8 cellular contexts compared by ENCODE assay signal in genomic region chr5:31186672-31187267, GRCh38. TPM values are rescaled to one million over a fixed set of nuclear protein-coding genes. Genes with fewer than 3 reads are reported as not detected.
DNase-seq lines count a peak whose midpoint lies in the region; ATAC-seq, FAIRE-seq and TF ChIP-seq lines count a peak whose summit lies in the region.

No MANE protein-coding gene starts in this region.

- no peak for TF ChIP-seq RAD21 in HepG2 (CRISPR knock-in tag; IDR thresholded peaks at IDR 0.05)

- no peaks in the 10 kb centered on the region for H4K20me1 ChIP-seq in HepG2 (ENCODE audit: insufficient read depth, low read length)

- BruUV-seq in HepG2 (replicated peaks; lab: Mats Ljungman, UMichigan), result no TSS peak

- no peaks in the 10 kb centered on the region for H3K79me2 ChIP-seq in HepG2 (ENCODE audit: insufficient read depth, low read length)

- H3K9me3 ChIP-seq in ascending aorta (no peaks in the 10 kb centered on the region), HepG2 (ENCODE audit: low read length) (no peaks in the 10 kb centered on the region)

- no peak overlapping the region for H3K4me3 ChIP-seq in AG04449 (ENCODE audit: low read depth, low read length)
- H3K4me3 ChIP-seq in ascending aorta, result no peak overlapping the region
- H3K4me3 ChIP-seq in HepG2 (replicated peaks in 1 of 3; ENCODE audit: insufficient read depth in 1 of 3, low read depth in 2 of 3, low read length in 3 of 3), result no peak overlapping the region

- H3K27ac ChIP-seq in ascending aorta (no peak overlapping the region), HepG2 (ENCODE audit: extremely low read length, insufficient read depth, low read length) (no peak overlapping the region)

- ATAC-seq in GM18511 (IDR thresholded peaks at IDR 0.05; ENCODE audit: unreplicated experiment) (peak; percentile 72), HepG2 (peak; percentile 50), GM18873 (IDR thresholded peaks at IDR 0.05; ENCODE audit: low FRiP score, unreplicated experiment) (no peak), GM19023 (IDR thresholded peaks at IDR 0.05; ENCODE audit: unreplicated experiment) (no peak)

- TF ChIP-seq EP300 in HepG2 (IDR thresholded peaks at IDR 0.05; ENCODE audit: low read depth in 2 of 2, low read length in 2 of 2) (no peak), HepG2 (CRISPR knock-in tag; IDR thresholded peaks at IDR 0.05; ENCODE audit: borderline replicate concordance) (no peak)

- POLR2A ChIA-PET in AG04449 (lab: Yijun Ruan, JAX) (no interaction called here), HepG2 (lab: Yijun Ruan, JAX) (no interaction called here)

- no peak overlapping the region for H2AFZ ChIP-seq in HepG2 (ENCODE audit: low read length)

- FAIRE-seq in HepG2 (lab: Jason Lieb, UNC), result peak; percentile 30

- in situ Hi-C loops in HepG2 (cut with HindIII; ENCODE audit: extremely low pct_ligation_motif_present, low pct_unique_long_range_greater_than_20kb), result no loop called here

- no peaks in the 10 kb centered on the region for H3K4me1 ChIP-seq in ascending aorta
- H3K4me1 ChIP-seq in HepG2 (ENCODE audit: insufficient read depth, low read length), result no peaks in the 10 kb centered on the region

- intact Hi-C loops in ascending aorta (cut with DNase I), result no loop called here
- intact Hi-C loops in HepG2 (cut with micrococcal nuclease; ENCODE audit: unreplicated experiment), result loop anchor here (1.0 to 5.0 kb wide), 2 partner anchors 785 to 1144 kb away; no protein-coding TSS in a partner anchor

- H3K27me3 ChIP-seq in ascending aorta, result no peaks in the 10 kb centered on the region
- H3K27me3 ChIP-seq in HepG2 (ENCODE audit: control insufficient read depth in 1 of 2, insufficient read depth in 2 of 2, low read length in 2 of 2), result no peaks in the 10 kb centered on the region

- DNase-seq in AG04449 (ENCODE audit: low read depth, low spot score), result no peak
- DNase-seq in NCI-H2029 (lab: John Stamatoyannopoulos, UW), result peak; percentile 25
- DNase-seq in ascending aorta (ENCODE audit: low spot score in 2 of 2), result no peak
- DNase-seq in HepG2 (ENCODE audit: low spot score), result peak; percentile 37
- no peak for DNase-seq in activated T-cell treated with anti-CD3 and anti-CD28 coated beads, Interleukin-2, amount 50 U/mL, for 48 hours

- TF ChIP-seq POLR2A in HepG2 (IDR thresholded peaks at IDR 0.05; ENCODE audit: insufficient read depth in 1 of 2, low read depth in 2 of 2, low read length in 2 of 2), result no peak

- WGBS in HepG2 (ENCODE audit: low lambda C conversion rate), result 3% methylated on average over 5 of the region's 5 CpGs

- no peaks in the 10 kb centered on the region for H3K36me3 ChIP-seq in ascending aorta
- H3K36me3 ChIP-seq in HepG2 (replicated peaks in 1 of 2; ENCODE audit: control insufficient read depth in 1 of 2, insufficient read depth in 2 of 2, low read length in 2 of 2), result no peaks in the 10 kb centered on the region

- H3K9ac ChIP-seq in HepG2 (ENCODE audit: insufficient read depth, low read depth, low read length), result no peak overlapping the region

- H3K4me2 ChIP-seq in HepG2 (ENCODE audit: low read depth, low read length), result no peak overlapping the region

- peak; percentile 60 for TF ChIP-seq CTCF in AG04449 (IDR thresholded peaks at IDR 0.05; ENCODE audit: insufficient read depth, low read length, missing control alignments)
- TF ChIP-seq CTCF in ascending aorta (IDR thresholded peaks at IDR 0.05), result peak in 2 of 3 experiments; percentile 73 to 75
- TF ChIP-seq CTCF in HepG2 (CRISPR knock-in tag; IDR thresholded peaks at IDR 0.05), result peak; percentile 60

- CTCF ChIA-PET in AG04449 (lab: Yijun Ruan, JAX), result interaction anchor here (0.8 to 4.4 kb wide), 22 partner anchors 8 to 491 kb away, joined by 3 to 21 read pairs (median 4); partner anchors contain the start of gene CDH6
- CTCF ChIA-PET in HepG2 (lab: Yijun Ruan, JAX; ENCODE audit: low intra/inter-chr PET ratio, low total read pairs), result interaction anchor here (1.3 kb wide), 1 partner anchor 1146 kb away, joined by 6 read pairs; no protein-coding TSS in a partner anchor

TF ChIP-seq in HepG2, 621 proteins besides CTCF, POLR2A, EP300 and RAD21:
- TF ChIP-seq SMC3 (IDR thresholded peaks at IDR 0.05; ENCODE audit: low read length) (peak; percentile 43), ZNF891 (CRISPR knock-in tag; IDR thresholded peaks at IDR 0.05) (no peak), STAG1 (CRISPR knock-in tag; IDR thresholded peaks at IDR 0.05) (peak; percentile 53)

RNA-seq across cellular contexts. Expression of gene CDH6, which starts 6.7 kb away (rescaled TPM):
- 6.5 TPM for total RNA-seq in ascending aorta
- total RNA-seq in HepG2 (2016; rRNA removed; fragmentation: Illumina TruSeq; extraction: Trizol), result not detected in 2 replicates
- not detected in 2 replicates for total RNA-seq in HepG2 (2016; cell fraction: cytosol; rRNA removed; fragmentation: Illumina TruSeq; extraction: Trizol; ENCODE audit: low read depth)
- total RNA-seq in HepG2 (2016; cell fraction: insoluble cytoplasmic fraction; rRNA removed; fragmentation: Illumina TruSeq; extraction: Trizol), result not detected in 2 replicates
- not detected in 2 replicates for total RNA-seq in HepG2 (2016; cell fraction: membrane; rRNA removed; fragmentation: Illumina TruSeq; extraction: Trizol)
- not detected in 2 replicates for total RNA-seq in HepG2 (2016; cell fraction: nucleus; rRNA removed; fragmentation: Illumina TruSeq; extraction: Trizol)
- polyA plus RNA-seq in HepG2 (2011; rRNA removed), result not detected in 2 replicates
- 0.04 TPM in 1 of 2 replicates, not detected in the other for polyA plus RNA-seq in HepG2 (2011; cell fraction: cytosol; rRNA removed)
- polyA plus RNA-seq in HepG2 (2011; cell fraction: nucleus; rRNA removed), result not detected in 2 replicates
- polyA plus RNA-seq in HepG2 (2012), result not detected in 2 replicates
- polyA plus RNA-seq in HepG2 (2016; cell fraction: cytosol; fragmentation: Illumina TruSeq; extraction: Trizol; ENCODE audit: low read depth), result not detected in 2 replicates
- not detected in 2 replicates for polyA plus RNA-seq in HepG2 (2016; cell fraction: insoluble cytoplasmic fraction; fragmentation: Illumina TruSeq; extraction: Trizol; ENCODE audit: low read depth)
- not detected in 2 replicates for polyA plus RNA-seq in HepG2 (2016; cell fraction: membrane; fragmentation: Illumina TruSeq; extraction: Trizol; ENCODE audit: low read depth)
- polyA plus RNA-seq in HepG2 (2016; cell fraction: nucleus; fragmentation: Illumina TruSeq; extraction: Trizol; ENCODE audit: insufficient read depth, low read depth), result not detected in 2 replicates
- not detected in 2 replicates for polyA minus RNA-seq in HepG2 (2011; rRNA and poly(A)+ RNA removed; ENCODE audit: low replicate concordance)
- not detected in 2 replicates for polyA minus RNA-seq in HepG2 (2011; cell fraction: cytosol; rRNA and poly(A)+ RNA removed)
- polyA minus RNA-seq in HepG2 (2011; cell fraction: nucleus; rRNA and poly(A)+ RNA removed), result not detected in 2 replicates

Comparison
In these comparisons a context has a peak if more than half of its experiments do, and no peak if none do; other contexts are left out.
1. DNase-seq: peak in NCI-H2029 (single experiment) and HepG2 (single experiment); none in AG04449 (single experiment), ascending aorta (0 of 2) and activated T-cell treated with anti-CD3 and anti-CD28 coated beads, Interleukin-2, amount 50 U/mL, for 48 hours (0 of 2).
2. ATAC-seq: peak in GM18511 (single experiment) and HepG2 (single experiment); none in GM18873 (single experiment) and GM19023 (single experiment).
3. Peak in every context shown above with its lines, with median percentiles within 50 percentile points of each other: CTCF ChIP-seq.